In the genomic region with DNA sequence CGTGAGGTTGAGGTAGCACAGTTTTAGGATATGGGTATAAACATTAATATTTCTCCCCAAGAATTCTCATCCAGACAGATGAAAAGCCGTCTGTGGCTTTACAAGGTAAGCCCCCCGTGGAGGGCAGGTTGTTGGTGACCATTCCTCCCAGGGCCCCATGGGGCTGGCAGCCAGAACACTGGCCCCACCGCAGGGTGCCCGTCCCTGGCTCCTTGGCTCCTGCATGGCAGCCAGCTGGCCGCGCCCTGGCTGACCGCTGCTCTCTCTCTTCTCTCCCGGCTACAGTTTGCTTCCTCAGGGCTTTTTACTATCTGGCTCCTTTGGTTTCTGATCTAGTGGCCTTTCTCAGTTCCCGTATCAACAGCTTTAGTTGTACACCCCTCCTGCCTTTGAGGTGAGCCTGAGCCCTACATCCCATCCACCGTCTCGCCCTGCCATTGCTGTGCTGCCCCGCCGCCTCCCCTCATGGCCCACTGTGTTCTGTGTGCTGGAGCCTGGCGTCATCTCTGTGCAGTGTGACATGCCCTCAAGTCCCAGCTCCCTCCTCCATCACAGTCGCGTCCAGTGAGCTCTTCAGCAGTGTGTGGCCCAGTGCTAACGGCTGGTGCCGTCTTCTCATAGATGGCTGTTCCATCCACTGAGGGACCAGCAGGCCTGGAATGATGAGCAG, we compare ENCODE assay signal across 18 cellular contexts. TPM values are rescaled to one million over a fixed set of nuclear protein-coding genes. Genes with fewer than 3 reads are reported as not detected.
DNase-seq lines count a peak whose midpoint lies in the region; ATAC-seq and TF ChIP-seq lines count a peak whose summit lies in the region.
"Had no signal": no experiment of that assay in that cellular context is flagged by ENCODE, and none has a peak within 500 bp of the region (broad histone marks: within the 10 kb centered on the region; RNA-seq: fewer than 3 reads in every experiment).

No MANE protein-coding gene starts in this region.

- H3K27ac Mint-ChIP-seq in activated naive CD4-positive, alpha-beta T cell treated with anti-CD3 and anti-CD28 coated beads for 36 hours: peak overlapping the region; percentile 51
- H3K27ac Mint-ChIP-seq in GM23338 (peak overlapping the region; percentile 43), chondrocyte (ENCODE audit: unreplicated experiment) (no peak overlapping the region)
- H3K27ac Mint-ChIP-seq: activated CD4-positive, alpha-beta T cell treated with anti-CD3 and anti-CD28 coated beads, Interleukin-2, amount 10 ng/mL, durations not matched to agents 7 days and 5 days; activated naive CD4-positive, alpha-beta T cell treated with anti-CD3 and anti-CD28 coated beads, Interleukin-2, amount 10 ng/mL, durations not matched to agents 7 days and 5 days had no signal

- TF ChIP-seq CTCF in GM23338 (conservative IDR thresholded peaks at IDR 0.05; ENCODE audit: low read depth in 2 of 2) (no peak), chondrocyte (IDR thresholded peaks at IDR 0.05) (no peak), gastrocnemius medialis (IDR thresholded peaks at IDR 0.05 in 4 of 5, conservative IDR thresholded peaks at IDR 0.05 in 1 of 5) (no peak), osteoblast (IDR thresholded peaks at IDR 0.05; ENCODE audit: extremely low read depth, low read depth, low read length) (no peak), coronary artery (IDR thresholded peaks at IDR 0.05) (no peak)

- in situ Hi-C loops in gastrocnemius medialis (cut with MboI; ENCODE audit: low sequenced_read_pairs in 4 of 4): no loop called here

- H3K4me1 Mint-ChIP-seq in activated naive CD4-positive, alpha-beta T cell treated with anti-CD3 and anti-CD28 coated beads for 36 hours (ENCODE audit: low read depth): peaks cover 25% of the 10 kb centered on the region
- H3K4me1 Mint-ChIP-seq in GM23338 (peaks cover 72% of the 10 kb centered on the region), chondrocyte (ENCODE audit: low read depth) (peaks cover 23% of the 10 kb centered on the region)

- H3K36me3 ChIP-seq in GM23338 (ENCODE audit: insufficient read depth): no peaks in the 10 kb centered on the region
- peaks cover 0 to 10% of the 10 kb centered on the region in 2 donors for H3K36me3 ChIP-seq in gastrocnemius medialis
- peaks cover 9% of the 10 kb centered on the region for H3K36me3 ChIP-seq in osteoblast (ENCODE audit: insufficient read depth, low read length)

- TF ChIP-seq POLR2A in gastrocnemius medialis (IDR thresholded peaks at IDR 0.05): no peak

- no peak overlapping the region for H3K4me3 ChIP-seq in GM23338
- H3K4me3 ChIP-seq in gastrocnemius medialis: no peak overlapping the region
- no peak overlapping the region for H3K4me3 ChIP-seq in osteoblast (ENCODE audit: insufficient read depth, low read length)
- H3K4me3 ChIP-seq in coronary artery: no peak overlapping the region
- H3K4me3 ChIP-seq: BLaER1, spleen had no signal

- ATAC-seq in GM23338: no peak
- ATAC-seq in gastrocnemius medialis: no peak
- no peak for ATAC-seq in GM19463 (IDR thresholded peaks at IDR 0.05; ENCODE audit: unreplicated experiment)
- ATAC-seq: left lobe of liver, T-cell had no signal

- no peaks in the 10 kb centered on the region for H3K9me3 ChIP-seq in gastrocnemius medialis
- H3K9me3 ChIP-seq in osteoblast (ENCODE audit: low read depth, low read length): no peaks in the 10 kb centered on the region
- H3K9me3 ChIP-seq: BLaER1, spleen had no signal

- H3K4me1 ChIP-seq in GM23338 (ENCODE audit: insufficient read depth) (peaks cover 44% of the 10 kb centered on the region), gastrocnemius medialis (peaks cover 31 to 38% of the 10 kb centered on the region in 2 donors), osteoblast (ENCODE audit: insufficient read depth, low read length) (peaks cover 10% of the 10 kb centered on the region)

- H3K4me3 Mint-ChIP-seq in activated naive CD4-positive, alpha-beta T cell treated with anti-CD3 and anti-CD28 coated beads for 36 hours: no peak overlapping the region
- H3K4me3 Mint-ChIP-seq in GM23338 (no peak overlapping the region), chondrocyte (ENCODE audit: unreplicated experiment) (no peak overlapping the region)
- H3K4me3 Mint-ChIP-seq: activated CD4-positive, alpha-beta T cell treated with anti-CD3 and anti-CD28 coated beads, Interleukin-2, amount 10 ng/mL, durations not matched to agents 7 days and 5 days; activated naive CD4-positive, alpha-beta T cell treated with anti-CD3 and anti-CD28 coated beads, Interleukin-2, amount 10 ng/mL, durations not matched to agents 7 days and 5 days; T-cell had no signal

- no peaks in the 10 kb centered on the region for H3K27me3 ChIP-seq in GM23338 (ENCODE audit: insufficient read depth)
- H3K27me3 ChIP-seq in gastrocnemius medialis: no peaks in the 10 kb centered on the region
- H3K27me3 ChIP-seq in osteoblast (ENCODE audit: insufficient read depth, low read length): no peaks in the 10 kb centered on the region
- H3K27me3 ChIP-seq: BLaER1, spleen had no signal

- H3K9me2 ChIP-seq in GM23338 (ENCODE audit: insufficient read depth): no peaks in the 10 kb centered on the region

- peaks cover 39% of the 10 kb centered on the region for H3K36me3 Mint-ChIP-seq in activated naive CD4-positive, alpha-beta T cell treated with anti-CD3 and anti-CD28 coated beads for 36 hours (ENCODE audit: low read depth)
- H3K36me3 Mint-ChIP-seq in GM23338 (ENCODE audit: low read depth) (peaks cover 19% of the 10 kb centered on the region), chondrocyte (ENCODE audit: low read depth) (peaks cover 7% of the 10 kb centered on the region)

- peaks cover 28% of the 10 kb centered on the region for H3F3A ChIP-seq in GM23338 (replicated peaks; ENCODE audit: low read depth)

- no peak for DNase-seq in activated naive CD4-positive, alpha-beta T cell treated with anti-CD3 and anti-CD28 coated beads for 36 hours
- DNase-seq in activated naive CD4-positive, alpha-beta T cell (lab: John Stamatoyannopoulos, UW): no peak
- DNase-seq in GM23338 (ENCODE audit: low spot score) (no peak), chondrocyte (ENCODE audit: low spot score) (peak; percentile 76), gastrocnemius medialis (no peak), osteoblast (ENCODE audit: insufficient read length, low spot score, missing footprints) (no peak), coronary artery (ENCODE audit: low spot score) (no peak)
- DNase-seq: activated CD4-positive, alpha-beta T cell treated with anti-CD3 and anti-CD28 coated beads, Interleukin-2, amount 10 ng/mL, durations not matched to agents 7 days and 5 days; activated naive CD4-positive, alpha-beta T cell treated with anti-CD3 and anti-CD28 coated beads, Interleukin-2, amount 10 ng/mL, durations not matched to agents 7 days and 5 days; MV-4-11; NCI-H1694 treated with DMSO at 0.1 percent for 48 hours; SHP77; spleen; stimulated activated CD4-positive, alpha-beta T cell treated with anti-CD3 and anti-CD28 coated beads, Interleukin-4, amount 100 ng/mL, for 4 hours; T-cell had no signal

- no peaks in the 10 kb centered on the region for H4K20me1 ChIP-seq in GM23338 (replicated peaks; ENCODE audit: insufficient read depth)
- H4K20me1 ChIP-seq in osteoblast (ENCODE audit: insufficient read depth, low read length): peaks cover 9% of the 10 kb centered on the region

- CTCF ChIA-PET in activated naive CD4-positive, alpha-beta T cell treated with anti-CD3 and anti-CD28 coated beads for 36 hours (lab: Charles Lee): no interaction called here

- H3K27ac ChIP-seq in GM23338 (ENCODE audit: low read depth) (no peak overlapping the region), gastrocnemius medialis (peak overlapping the region; percentile 39 to 71 (median 59)), osteoblast (ENCODE audit: low read depth, low read length) (no peak overlapping the region), coronary artery (no peak overlapping the region)
- H3K27ac ChIP-seq: BLaER1, spleen had no signal

- no peaks in the 10 kb centered on the region for H3K79me2 ChIP-seq in GM23338 (replicated peaks; ENCODE audit: insufficient read depth)
- no peaks in the 10 kb centered on the region for H3K79me2 ChIP-seq in osteoblast (ENCODE audit: insufficient read depth, low read length)

- no peaks in the 10 kb centered on the region for H3K9me3 Mint-ChIP-seq in activated naive CD4-positive, alpha-beta T cell treated with anti-CD3 and anti-CD28 coated beads for 36 hours
- H3K9me3 Mint-ChIP-seq in GM23338 (no peaks in the 10 kb centered on the region; the same call in 2 of the 3 replicates), chondrocyte (ENCODE audit: low read depth) (no peaks in the 10 kb centered on the region)
- H3K9me3 Mint-ChIP-seq: activated CD4-positive, alpha-beta T cell treated with anti-CD3 and anti-CD28 coated beads, Interleukin-2, amount 10 ng/mL, durations not matched to agents 7 days and 5 days; activated naive CD4-positive, alpha-beta T cell treated with anti-CD3 and anti-CD28 coated beads, Interleukin-2, amount 10 ng/mL, durations not matched to agents 7 days and 5 days; T-cell had no signal

- H3K4me2 ChIP-seq in GM23338: no peak overlapping the region
- H3K4me2 ChIP-seq in osteoblast (ENCODE audit: insufficient read depth, low read length): no peak overlapping the region
- H3K4me2 ChIP-seq: BLaER1 had no signal

- H3K27me3 Mint-ChIP-seq in activated naive CD4-positive, alpha-beta T cell treated with anti-CD3 and anti-CD28 coated beads for 36 hours (ENCODE audit: low read depth): no peaks in the 10 kb centered on the region
- H3K27me3 Mint-ChIP-seq in GM23338 (ENCODE audit: insufficient read depth, low read depth, poor library complexity) (peaks cover 19% of the 10 kb centered on the region), chondrocyte (ENCODE audit: low read depth) (no peaks in the 10 kb centered on the region)
- H3K27me3 Mint-ChIP-seq: activated CD4-positive, alpha-beta T cell treated with anti-CD3 and anti-CD28 coated beads, Interleukin-2, amount 10 ng/mL, durations not matched to agents 7 days and 5 days; activated naive CD4-positive, alpha-beta T cell treated with anti-CD3 and anti-CD28 coated beads, Interleukin-2, amount 10 ng/mL, durations not matched to agents 7 days and 5 days; T-cell had no signal

- intact Hi-C loops in activated naive CD4-positive, alpha-beta T cell treated with anti-CD3 and anti-CD28 coated beads for 36 hours (cut with micrococcal nuclease): no loop called here
- intact Hi-C loops in gastrocnemius medialis (cut with DNase I; ENCODE audit: low total_unique reads): no loop called here

- no peak overlapping the region for H2AFZ ChIP-seq in GM23338
- H2AFZ ChIP-seq in osteoblast (ENCODE audit: low read length): no peak overlapping the region

TF ChIP-seq in GM23338, 12 proteins besides CTCF, POLR2A, EP300 and RAD21:
- TF ChIP-seq NANOG (IDR thresholded peaks at IDR 0.05; ENCODE audit: borderline replicate concordance) (no peak), ZNF114 (CRISPR knock-in tag; IDR thresholded peaks at IDR 0.05) (no peak)

RNA-seq across cellular contexts. Expression of gene RAB35, which starts 25.8 kb away (rescaled TPM):
- total RNA-seq in activated naive CD4-positive, alpha-beta T cell treated with anti-CD3 and anti-CD28 coated beads for 36 hours: 10 to 100 TPM; 41.3 to 45.7 TPM
- 15.9 and 16.9 TPM in 2 replicates for total RNA-seq in GM23338 (2014; rRNA removed; shearing (Covaris generic))
- polyA plus RNA-seq in GM23338 (2016; fragmentation: Nextera tagmentation; extraction: Ambion mirVana): 9.9 and 12.6 TPM in 2 replicates
- total RNA-seq in chondrocyte: 37.2 to 49.6 TPM (median 44.4 TPM) in 3 replicates
- total RNA-seq in gastrocnemius medialis: 10 to 100 TPM; 12.3 to 30.7 (median 16.9) TPM
- total RNA-seq in osteoblast: 25.0 and 27.4 TPM in 2 replicates

Comparison
In these comparisons a context has a peak if more than half of its experiments do, and no peak if none do; other contexts are left out.
1. H3K27ac ChIP-seq: peak in gastrocnemius medialis (4 of 4); none in GM23338 (single experiment), osteoblast (single experiment) and coronary artery (0 of 2).